Comparison of ENCODE assay signal across 8 cellular contexts in the genomic region with DNA sequence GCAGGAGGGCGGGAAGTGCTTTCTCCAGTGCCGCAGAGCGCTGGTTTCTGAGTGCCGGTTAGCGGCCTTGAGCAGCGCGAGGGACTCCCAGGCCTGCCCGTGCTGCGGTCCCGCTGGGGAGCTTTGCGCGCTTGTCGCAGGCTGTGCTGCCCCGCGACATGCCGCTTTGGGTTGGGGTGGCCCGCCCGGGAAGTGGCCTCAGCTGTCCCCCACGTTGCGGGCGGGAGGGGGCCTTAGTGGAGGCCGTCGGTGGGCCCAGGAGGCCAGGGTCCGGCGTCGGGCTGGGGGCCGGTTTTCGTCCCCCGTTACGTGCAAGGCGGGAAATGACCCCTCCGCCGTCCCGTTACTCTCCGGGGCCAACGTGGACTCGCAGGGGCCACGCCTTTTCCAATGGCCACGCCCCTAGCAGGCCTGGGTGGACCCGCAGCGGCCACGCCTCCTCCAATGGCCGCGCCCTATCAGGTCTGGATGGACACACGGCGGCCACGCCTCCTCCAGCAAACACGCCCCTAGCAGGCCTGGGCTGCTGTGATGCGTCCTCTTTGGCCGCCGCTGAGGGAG. TPM values are rescaled to one million over a fixed set of nuclear protein-coding genes. Genes with fewer than 3 reads are reported as not detected.
DNase-seq lines count a peak whose midpoint lies in the region; ATAC-seq and TF ChIP-seq lines count a peak whose summit lies in the region.

No MANE protein-coding gene starts in this region.

- POLR2A ChIA-PET in GM10248 (lab: Yijun Ruan, JAX), result no interaction called here

- no peaks in the 10 kb centered on the region for H3K36me3 Mint-ChIP-seq in T-helper 17 cell (ENCODE audit: low read depth)
- peaks cover 8% of the 10 kb centered on the region for H3K36me3 Mint-ChIP-seq in progenitor cell of endocrine pancreas (ENCODE audit: insufficient read depth)

- H3K4me1 Mint-ChIP-seq in T-helper 17 cell (peaks cover 26% of the 10 kb centered on the region), progenitor cell of endocrine pancreas (ENCODE audit: low read depth) (peaks cover 5% of the 10 kb centered on the region)

- H3K27me3 Mint-ChIP-seq in T-helper 17 cell (peaks cover 3% of the 10 kb centered on the region), progenitor cell of endocrine pancreas (no peaks in the 10 kb centered on the region)

- peak overlapping the region; percentile 90 for H3K27ac Mint-ChIP-seq in T-helper 17 cell
- peak overlapping the region; percentile 100 for H3K27ac Mint-ChIP-seq in progenitor cell of endocrine pancreas

- H3K4me3 ChIP-seq in NB4 (ENCODE audit: low read depth, low read length), result peak overlapping the region; percentile 72
- peak overlapping the region; percentile 97 for H3K4me3 ChIP-seq in left ventricle myocardium inferior

- H3K27me3 ChIP-seq in left ventricle myocardium inferior (ENCODE audit: low read depth), result no peaks in the 10 kb centered on the region

- H3K27ac ChIP-seq in angular gyrus (ENCODE audit: low read depth, low read length) (peak overlapping the region; percentile 99), left ventricle myocardium inferior (replicated peaks) (peak overlapping the region; percentile 100)

- CTCF ChIA-PET in GM10248 (lab: Yijun Ruan, JAX), result interaction anchor here (3.1 kb wide), 1 partner anchor 43 kb away, joined by 13 read pairs; a partner anchor contains a TSS

- no peaks in the 10 kb centered on the region for H3K9me3 ChIP-seq in T-helper 17 cell (ENCODE audit: control insufficient read depth, low read length, poor library complexity, severe bottlenecking)
- H3K9me3 ChIP-seq in left ventricle myocardium inferior (replicated peaks), result peaks cover 23% of the 10 kb centered on the region

- H3K36me3 ChIP-seq in left ventricle myocardium inferior, result no peaks in the 10 kb centered on the region

- TF ChIP-seq POLR2A in NB4 (IDR thresholded peaks at IDR 0.05; ENCODE audit: extremely low read depth, insufficient read length), result peak; percentile 51

- peak; percentile 53 for ATAC-seq in HG02571 (IDR thresholded peaks at IDR 0.05; ENCODE audit: unreplicated experiment)
- ATAC-seq in T-helper 17 cell, result peak; percentile 18

- peak; percentile 98 for DNase-seq in GM10248 (ENCODE audit: extremely low spot score)
- peak; percentile 96 for DNase-seq in NB4 (ENCODE audit: low read depth)
- peak; percentile 68 to 76 (median 74) for DNase-seq in T-helper 17 cell
- peak; percentile 99 for DNase-seq in left ventricle myocardium inferior
- peak; percentile 95 for DNase-seq in progenitor cell of endocrine pancreas (ENCODE audit: low spot score, unreplicated experiment)
- peak; percentile 98 for DNase-seq in ureter (ENCODE audit: low spot score)

- H3K9me3 Mint-ChIP-seq in progenitor cell of endocrine pancreas (ENCODE audit: low read depth), result peaks cover 4% of the 10 kb centered on the region

- H3K4me3 Mint-ChIP-seq in T-helper 17 cell, result peak overlapping the region; percentile 95
- peak overlapping the region; percentile 86 for H3K4me3 Mint-ChIP-seq in progenitor cell of endocrine pancreas (ENCODE audit: low read depth)

- TF ChIP-seq CTCF in GM10248 (IDR thresholded peaks at IDR 0.05; ENCODE audit: control extremely low read depth, extremely low read depth, low read depth, missing control alignments), result no peak
- TF ChIP-seq CTCF in NB4 (IDR thresholded peaks at IDR 0.05; ENCODE audit: low read depth, low read length), result no peak
- TF ChIP-seq CTCF in left ventricle myocardium inferior (IDR thresholded peaks at IDR 0.05; ENCODE audit: borderline replicate concordance), result no peak
- peak; percentile 13 for TF ChIP-seq CTCF in progenitor cell of endocrine pancreas (IDR thresholded peaks at IDR 0.05; ENCODE audit: unreplicated experiment)

- H3K4me1 ChIP-seq in left ventricle myocardium inferior, result peaks cover 19% of the 10 kb centered on the region

- intact Hi-C loops in left ventricle myocardium inferior (cut with micrococcal nuclease), result no loop called here

RNA-seq across cellular contexts. Expression of a gene that starts 1.0 kb away (rescaled TPM):
- total RNA-seq in T-helper 17 cell, result 10 to 100 TPM; 13.5 to 16.4 TPM
- 11.7 TPM for total RNA-seq in left ventricle myocardium inferior
- 25.3 and 26.9 TPM in 2 replicates for total RNA-seq in progenitor cell of endocrine pancreas
- 23.2 TPM for total RNA-seq in ureter

RNA-seq across cellular contexts. Expression of a gene that starts 43.8 kb away (rescaled TPM):
- total RNA-seq in T-helper 17 cell, result 10 to 100 TPM; 14.9 to 15.3 TPM
- total RNA-seq in left ventricle myocardium inferior, result 3.3 TPM
- 11.5 and 11.9 TPM in 2 replicates for total RNA-seq in progenitor cell of endocrine pancreas
- total RNA-seq in ureter, result 6.1 TPM

RNA-seq across cellular contexts. Expression of a gene that starts 44.0 kb away (rescaled TPM):
- total RNA-seq in T-helper 17 cell, result 10 to 100 TPM; 33.0 to 34.6 TPM
- total RNA-seq in left ventricle myocardium inferior, result 32.2 TPM
- total RNA-seq in progenitor cell of endocrine pancreas, result 43.8 and 47.7 TPM in 2 replicates
- 50.2 TPM for total RNA-seq in ureter

Comparison
In these comparisons a context has a peak if more than half of its experiments do, and no peak if none do; other contexts are left out.
1. Peak in every context shown above with its lines: DNase-seq, ATAC-seq, H3K4me3 ChIP-seq and H3K27ac ChIP-seq.